In genomic region chr15:51366911-51367310, GRCh38 we compare ENCODE assay signal across 11 cellular contexts. TPM values are rescaled to one million over a fixed set of nuclear protein-coding genes. Genes with fewer than 3 reads are reported as not detected.
A peak's percentile ranks its signal among the peaks of the same experiment; 100 is the strongest.
DNase-seq lines count a peak whose midpoint lies in the region; ATAC-seq and TF ChIP-seq lines count a peak whose summit lies in the region.
"Had no signal": no experiment of that assay in that cellular context is flagged by ENCODE, and none has a peak within 500 bp of the region (broad histone marks: within the 10 kb centered on the region; RNA-seq: fewer than 3 reads in every experiment).

No MANE protein-coding gene starts in this region.

- no peaks in the 10 kb centered on the region for H3K9me3 ChIP-seq in GM23248 (ENCODE audit: low read depth)
- no peaks in the 10 kb centered on the region for H3K9me3 ChIP-seq in smooth muscle cell (replicated peaks; ENCODE audit: low read depth)
- H3K9me3 ChIP-seq: vagina had no signal

- no peaks in the 10 kb centered on the region for H3K36me3 ChIP-seq in GM23248 (ENCODE audit: low read depth)
- H3K36me3 ChIP-seq in smooth muscle cell (ENCODE audit: low read depth), result no peaks in the 10 kb centered on the region
- H3K36me3 ChIP-seq: vagina had no signal

- H3K4me3 ChIP-seq in GM23248 (no peak overlapping the region), fibroblast of the aortic adventitia (ENCODE audit: low read depth, low read length) (no peak overlapping the region), smooth muscle cell (no peak overlapping the region)
- H3K4me3 ChIP-seq: vagina had no signal

- no peaks in the 10 kb centered on the region for H4K20me1 ChIP-seq in GM23248 (ENCODE audit: insufficient read depth)
- H4K20me1 ChIP-seq in smooth muscle cell (ENCODE audit: low read depth), result no peaks in the 10 kb centered on the region

- DNase-seq in GM23248 (peak; percentile 82), RPMI7951 (ENCODE audit: low read depth) (peak; percentile 29), fibroblast of the aortic adventitia (ENCODE audit: low read depth) (peak; percentile 95), smooth muscle cell (lab: John Stamatoyannopoulos, UW; ENCODE audit: unreplicated experiment) (no peak), NCI-H1417 treated with DMSO at 0.1 percent for 48 hours (lab: John Stamatoyannopoulos, UW) (no peak)
- no peak for DNase-seq in activated CD4-positive, alpha-beta T cell treated with anti-CD3 and anti-CD28 coated beads, Interleukin-2, amount 50 U/mL, for 4 hours
- DNase-seq: activated CD4-positive, alpha-beta memory T cell treated with anti-CD3 and anti-CD28 coated beads for 36 hours; activated naive CD8-positive, alpha-beta T cell treated with anti-CD3 and anti-CD28 coated beads, Interleukin-2, amount 10 ng/mL, durations not matched to agents 7 days and 5 days; erythroblast had no signal

- peak overlapping the region; percentile 38 for H2AFZ ChIP-seq in GM23248
- no peak overlapping the region for H2AFZ ChIP-seq in smooth muscle cell (ENCODE audit: low read depth)

- no peak for ATAC-seq in activated CD4-positive, CD25-positive, alpha-beta regulatory T cell treated with anti-CD3 and anti-CD28 coated beads, Interleukin-2, amount 50 U/mL, for 24 hours

- H3K79me2 ChIP-seq in GM23248 (ENCODE audit: insufficient read depth), result no peaks in the 10 kb centered on the region
- H3K79me2 ChIP-seq in smooth muscle cell (ENCODE audit: low read depth), result no peaks in the 10 kb centered on the region

- H3K4me1 ChIP-seq in GM23248 (ENCODE audit: insufficient read depth) (peaks cover 35% of the 10 kb centered on the region), smooth muscle cell (ENCODE audit: low read depth) (peaks cover 26% of the 10 kb centered on the region)

- TF ChIP-seq CTCF in fibroblast of the aortic adventitia (IDR thresholded peaks at IDR 0.05; ENCODE audit: insufficient read depth, low read length) (peak; percentile 24), smooth muscle cell (IDR thresholded peaks at IDR 0.05; ENCODE audit: borderline replicate concordance, insufficient read depth, poor library complexity, severe bottlenecking) (no peak)

- no peaks in the 10 kb centered on the region for H3K9me2 ChIP-seq in GM23248 (ENCODE audit: insufficient read depth)

- H3K27me3 ChIP-seq in GM23248 (replicated peaks; ENCODE audit: insufficient read depth) (no peaks in the 10 kb centered on the region), smooth muscle cell (ENCODE audit: low read depth) (no peaks in the 10 kb centered on the region)
- H3K27me3 ChIP-seq: vagina had no signal

- H3F3A ChIP-seq in GM23248 (ENCODE audit: insufficient read depth) (peaks cover 37% of the 10 kb centered on the region), smooth muscle cell (ENCODE audit: low read depth) (peaks cover 13% of the 10 kb centered on the region)

- H3K27ac ChIP-seq in GM23248 (peak overlapping the region; percentile 42), smooth muscle cell (ENCODE audit: low read depth) (peak overlapping the region; percentile 58)
- H3K27ac ChIP-seq: vagina had no signal

- 17 to 25% methylated on average over 3 of the region's 3 CpGs for WGBS in GM23248 (ENCODE audit: low coverage in 1 of 2, low lambda C conversion rate in 2 of 2, missing lambda C conversion rate in 2 of 2), 2 experiments
- WGBS in smooth muscle cell (ENCODE audit: low lambda C conversion rate), result 67% methylated on average over 3 of the region's 3 CpGs

- in situ Hi-C loops in GM23248 (cut with MboI), result no loop called here

- H3K9ac ChIP-seq in GM23248 (peak overlapping the region; percentile 14), smooth muscle cell (ENCODE audit: low read depth) (no peak overlapping the region)

- H3K4me2 ChIP-seq in GM23248 (ENCODE audit: unreplicated experiment) (peak overlapping the region; percentile 49), smooth muscle cell (peak overlapping the region; percentile 24)

RNA-seq across cellular contexts. Expression of gene GLDN, which starts 25.5 kb away (rescaled TPM):
- 0.25 and 2.8 TPM in 2 replicates for total RNA-seq in GM23248 (2014; rRNA removed; shearing (Covaris generic))
- 0.27 and 0.29 TPM in 2 replicates for polyA plus RNA-seq in GM23248 (2016; fragmentation: Nextera tagmentation; extraction: Ambion mirVana)
- 0.48 and 0.78 TPM in 2 replicates for total RNA-seq in RPMI7951 (2014; rRNA removed; shearing (Covaris generic))
- 0.49 and 13.3 TPM in 2 replicates for total RNA-seq in fibroblast of the aortic adventitia (ENCODE audit: low replicate concordance)
- total RNA-seq in smooth muscle cell, result 0.81 and 1.4 TPM in 2 replicates
- polyA plus RNA-seq in smooth muscle cell, result 0.18 and 0.40 TPM in 2 replicates
- total RNA-seq: activated CD4-positive, alpha-beta memory T cell treated with anti-CD3 and anti-CD28 coated beads for 36 hours; activated naive CD8-positive, alpha-beta T cell treated with anti-CD3 and anti-CD28 coated beads, Interleukin-2, amount 10 ng/mL, durations not matched to agents 7 days and 5 days had no signal

RNA-seq across cellular contexts. Expression of gene CYP19A1, which starts 28.5 kb away (rescaled TPM):
- 0.51 and 0.76 TPM in 2 replicates for total RNA-seq in GM23248 (2014; rRNA removed; shearing (Covaris generic))
- polyA plus RNA-seq in GM23248 (2016; fragmentation: Nextera tagmentation; extraction: Ambion mirVana) (0.85 and 1.2 TPM in 2 replicates), smooth muscle cell (not detected in 2 replicates)
- 0.48 and 0.59 TPM in 2 replicates for total RNA-seq in RPMI7951 (2014; rRNA removed; shearing (Covaris generic))
- total RNA-seq in fibroblast of the aortic adventitia (ENCODE audit: low replicate concordance) (0.98 and 3.1 TPM in 2 replicates), smooth muscle cell (1.2 TPM in 1 of 2 replicates, not detected in the other)
- total RNA-seq: activated CD4-positive, alpha-beta memory T cell treated with anti-CD3 and anti-CD28 coated beads for 36 hours; activated naive CD8-positive, alpha-beta T cell treated with anti-CD3 and anti-CD28 coated beads, Interleukin-2, amount 10 ng/mL, durations not matched to agents 7 days and 5 days had no signal

Comparison
In these comparisons a context has a peak if more than half of its experiments do, and no peak if none do; other contexts are left out.
1. DNase-seq: peak in GM23248 (single experiment), RPMI7951 (single experiment) and fibroblast of the aortic adventitia (single experiment); none in smooth muscle cell (single experiment), activated CD4-positive, alpha-beta T cell treated with anti-CD3 and anti-CD28 coated beads, Interleukin-2, amount 50 U/mL, for 4 hours (0 of 2) and NCI-H1417 treated with DMSO at 0.1 percent for 48 hours (single experiment).